ENCODE assay signal across 29 cellular contexts in genomic region chr4:74814052-74814451, GRCh38. TPM values are rescaled to one million over a fixed set of nuclear protein-coding genes. Genes with fewer than 3 reads are reported as not detected.
"Had no signal": no experiment of that assay in that cellular context is flagged by ENCODE, and none has a peak within 500 bp of the region (broad histone marks: within the 10 kb centered on the region; RNA-seq: fewer than 3 reads in every experiment).

No MANE protein-coding gene starts in this region.

- H3K9me3 ChIP-seq: ovary, psoas muscle, spleen, suprapubic skin, testis, tibial artery, transverse colon, upper lobe of right lung, uterus had no signal

- H3K4me1 ChIP-seq: neural progenitor cell, parathyroid adenoma, psoas muscle, spleen, suprapubic skin, testis, tibial artery, transverse colon, upper lobe of right lung, uterus had no signal

- H3K27me3 ChIP-seq: neural progenitor cell, ovary, spleen, suprapubic skin, testis, tibial artery, transverse colon, upper lobe of right lung, uterus had no signal

- H3K4me3 ChIP-seq: neural progenitor cell, ovary, psoas muscle, skin epidermis, smooth muscle cell, spleen, suprapubic skin, testis, tibial artery, transverse colon, upper lobe of right lung, uterus had no signal

- DNase-seq: natural killer cell; occipital lobe; ovary; posterior cingulate gyrus; psoas muscle; right cardiac atrium; spleen; stimulated activated CD4-positive, alpha-beta T cell treated with anti-CD3 and anti-CD28 coated beads, Interleukin-12 subunit alpha, Interleukin-12 subunit beta, amount 100 ng/mL, for 4 hours; stimulated activated CD4-positive, alpha-beta T cell treated with anti-CD3 and anti-CD28 coated beads, Interleukin-1b, Interleukin-23, amount 100 ng/mL, for 48 hours; stimulated activated CD4-positive, alpha-beta T cell treated with anti-CD3 and anti-CD28 coated beads, Interleukin-4, amount 100 ng/mL, for 1 hour; stimulated activated CD4-positive, alpha-beta T cell treated with anti-CD3 and anti-CD28 coated beads, Interleukin-4, amount 100 ng/mL, for 4 hours; stimulated activated CD8-positive, alpha-beta memory T cell treated with anti-CD3 and anti-CD28 coated beads, Interleukin-4, amount 100 ng/mL, for 48 hours; stimulated activated naive CD4-positive, alpha-beta T cell; stimulated activated naive CD8-positive, alpha-beta T cell treated with anti-CD3 and anti-CD28 coated beads, Interleukin-15, amount 100 ng/mL, for 72 hours; stimulated activated naive CD8-positive, alpha-beta T cell treated with anti-CD3 and anti-CD28 coated beads, Interleukin-15, Interleukin-2, amounts not matched to agents 100 U/mL and 50 U/mL, for 24 hours; substantia nigra; testis; tibial artery; transverse colon; upper lobe of right lung; uterus had no signal

- H2AFZ ChIP-seq: neural progenitor cell, parathyroid adenoma had no signal

- H3K36me3 ChIP-seq: neural progenitor cell, ovary, spleen, suprapubic skin, tibial artery, transverse colon, upper lobe of right lung, uterus had no signal

- H3K27ac ChIP-seq: neural progenitor cell, ovary, parathyroid adenoma, psoas muscle, skin epidermis, spleen, suprapubic skin, testis, tibial artery, transverse colon, upper lobe of right lung, uterus had no signal

- ATAC-seq: natural killer cell; psoas muscle; right cardiac atrium; sciatic nerve; stimulated activated memory B cell treated with anti-CD40 and anti-IgM and Interleukin-4, amounts not matched to agents 10 μg/mL and 1 μg/mL and 100 μg/mL, for 72 hours; stimulated activated naive CD8-positive, alpha-beta T cell treated with anti-CD3 and anti-CD28 coated beads, Interleukin-15, amount 100 ng/mL, for 72 hours; stimulated activated naive CD8-positive, alpha-beta T cell treated with anti-CD3 and anti-CD28 coated beads, Interleukin-15, Interleukin-2, amounts not matched to agents 100 U/mL and 50 U/mL, for 24 hours; upper lobe of right lung had no signal

- H3K79me2 ChIP-seq: parathyroid adenoma had no signal

- H3K4me2 ChIP-seq: neural progenitor cell, smooth muscle cell had no signal

- H3K9ac ChIP-seq: neural progenitor cell, parathyroid adenoma had no signal

RNA-seq across cellular contexts. Expression of gene BTC, which starts 19.7 kb away (rescaled TPM):
- total RNA-seq: natural killer cell had no signal
- polyA plus RNA-seq: neural cell had no signal
